In the genomic region with DNA sequence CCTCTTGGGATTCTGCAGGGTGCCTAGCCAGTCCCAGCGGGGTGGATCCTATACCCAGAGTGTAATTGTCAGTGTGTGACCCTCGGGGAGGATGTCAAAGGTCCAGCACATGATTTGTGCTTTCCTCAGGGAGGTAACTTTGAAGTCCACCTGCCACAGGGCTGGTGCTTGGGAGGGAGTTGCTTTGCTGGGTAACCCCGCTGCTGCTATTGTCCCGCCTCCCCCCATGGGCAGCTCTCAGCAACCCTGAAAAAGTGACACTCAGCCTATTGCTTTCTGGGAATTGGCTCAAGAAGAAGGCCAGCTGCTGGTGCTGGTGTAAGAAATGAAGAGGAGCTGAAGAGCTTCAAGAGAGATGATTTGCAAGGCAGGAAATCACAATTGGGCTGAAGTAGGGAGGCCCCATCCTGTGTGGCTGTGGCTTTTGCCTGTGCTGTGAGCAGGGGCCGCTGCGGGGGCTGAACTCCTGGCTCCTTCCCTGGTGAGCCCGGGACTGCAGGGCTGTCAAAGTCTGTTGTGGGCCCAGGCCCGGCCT, we compare ENCODE assay signal across 8 cellular contexts.
DNase-seq lines count a peak whose midpoint lies in the region; FAIRE-seq lines count a peak whose summit lies in the region.

No MANE protein-coding gene starts in this region.

- peak overlapping the region; percentile 90 for H3K27ac Mint-ChIP-seq in activated naive CD8-positive, alpha-beta T cell

- DNase-seq in GM19239 (ENCODE audit: insufficient read length, low spot score) = peak; percentile 23
- DNase-seq in NOMO-1 treated with DMSO at 0.1 percent for 48 hours (lab: John Stamatoyannopoulos, UW; ENCODE audit: unreplicated experiment) = peak; percentile 27
- peak; percentile 33 for DNase-seq in stimulated activated CD8-positive, alpha-beta memory T cell treated with anti-CD3 and anti-CD28 coated beads, Interleukin-4, amount 100 ng/mL, for 24 hours (ENCODE audit: low read depth)
- DNase-seq in NCI-H2227 treated with DMSO at 0.1 percent for 48 hours (lab: John Stamatoyannopoulos, UW) = no peak
- DNase-seq in NCI-H1105 (lab: John Stamatoyannopoulos, UW) = no peak
- no peak for DNase-seq in caudate nucleus (lab: John Stamatoyannopoulos, UW)
- DNase-seq in effector CD8-positive, alpha-beta T cell (lab: John Stamatoyannopoulos, UW) = no peak

- no peaks in the 10 kb centered on the region for H3K27me3 Mint-ChIP-seq in activated naive CD8-positive, alpha-beta T cell

- peak; percentile 52 for FAIRE-seq in GM19239 (lab: Jason Lieb, UNC)

- no peak overlapping the region for H3K27ac ChIP-seq in caudate nucleus (ENCODE audit: low read depth, low read length)

- peaks cover 39% of the 10 kb centered on the region for H3K4me1 Mint-ChIP-seq in activated naive CD8-positive, alpha-beta T cell (ENCODE audit: low read depth)

- H3K36me3 Mint-ChIP-seq in activated naive CD8-positive, alpha-beta T cell = peaks cover 5% of the 10 kb centered on the region

- H3K4me3 Mint-ChIP-seq in activated naive CD8-positive, alpha-beta T cell = peak overlapping the region; percentile 35

- peaks cover 8% of the 10 kb centered on the region for H3K9me3 Mint-ChIP-seq in activated naive CD8-positive, alpha-beta T cell (ENCODE audit: low read depth)

Comparison
In these comparisons a context has a peak if more than half of its experiments do, and no peak if none do; other contexts are left out.
1. DNase-seq: peak in GM19239 (single experiment), NOMO-1 treated with DMSO at 0.1 percent for 48 hours (single experiment) and stimulated activated CD8-positive, alpha-beta memory T cell treated with anti-CD3 and anti-CD28 coated beads, Interleukin-4, amount 100 ng/mL, for 24 hours (single experiment); none in NCI-H2227 treated with DMSO at 0.1 percent for 48 hours (single experiment), NCI-H1105 (single experiment), caudate nucleus (0 of 61) and effector CD8-positive, alpha-beta T cell (single experiment).